2 cellular contexts compared by ENCODE assay signal in the genomic region with DNA sequence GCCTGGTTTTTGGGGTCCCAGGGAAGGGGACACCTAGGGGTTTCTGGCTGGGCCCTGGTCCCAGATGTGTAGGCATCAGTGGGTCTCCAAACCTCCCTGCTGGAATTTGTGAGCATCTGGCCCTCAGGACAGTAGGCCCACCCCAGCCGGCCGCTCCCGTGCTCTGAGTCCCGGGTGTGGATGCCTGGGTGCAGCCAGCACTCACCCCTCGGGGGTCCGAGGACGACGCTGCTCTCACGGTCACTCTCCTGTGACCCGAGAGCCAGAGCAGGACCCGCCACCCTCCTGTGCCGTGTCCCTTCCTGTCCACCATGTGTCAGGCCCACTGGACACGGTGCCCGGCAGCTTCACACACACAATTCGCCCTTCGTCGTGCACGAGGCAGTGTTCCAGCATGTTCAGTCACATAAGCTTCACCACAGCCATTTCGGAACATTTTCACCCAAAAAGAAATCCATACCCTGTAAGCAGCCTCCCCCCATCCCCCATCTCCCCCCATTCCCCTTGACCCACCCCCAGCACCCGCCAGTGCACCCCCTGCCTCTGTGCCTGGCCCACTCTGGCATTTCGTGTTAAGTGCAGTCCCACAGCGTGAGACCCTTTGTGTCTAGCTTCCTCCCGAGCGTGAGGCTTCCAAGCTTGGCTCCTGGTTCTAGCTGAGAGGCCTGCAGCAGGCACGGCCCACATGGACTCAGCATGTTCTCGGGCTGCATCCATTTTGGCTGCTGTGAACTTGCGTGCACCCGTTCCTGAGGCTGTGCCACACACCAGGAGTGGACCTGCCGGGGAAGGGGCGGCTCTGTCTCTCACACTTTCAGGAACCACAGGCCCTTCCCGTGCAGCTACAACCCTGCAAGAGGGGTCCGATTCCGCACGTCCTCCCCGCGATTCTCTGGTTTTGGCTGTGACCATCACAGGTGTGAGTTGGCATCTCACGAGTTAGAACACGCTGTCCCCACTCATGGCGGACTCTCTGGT.
TF ChIP-seq lines count a peak whose summit lies in the region.

No MANE protein-coding gene starts in this region.

TF ChIP-seq in HCT116, 20 proteins besides CTCF, POLR2A, EP300 and RAD21:
- TF ChIP-seq ZNF274 (IDR thresholded peaks at IDR 0.05; ENCODE audit: low read depth, low read length), result no peak
- TF ChIP-seq SIN3A (IDR thresholded peaks at IDR 0.05; ENCODE audit: low read depth), result no peak
- no peak for TF ChIP-seq SP1 (IDR thresholded peaks at IDR 0.05; ENCODE audit: low read depth)
- no peak for TF ChIP-seq JUND (IDR thresholded peaks at IDR 0.05)
- TF ChIP-seq ZFX (IDR thresholded peaks at IDR 0.05), result no peak
- TF ChIP-seq SRF (IDR thresholded peaks at IDR 0.05; ENCODE audit: low read depth), result no peak
- TF ChIP-seq EZH2 (IDR thresholded peaks at IDR 0.05), result no peak
- TF ChIP-seq, protein P1, sequence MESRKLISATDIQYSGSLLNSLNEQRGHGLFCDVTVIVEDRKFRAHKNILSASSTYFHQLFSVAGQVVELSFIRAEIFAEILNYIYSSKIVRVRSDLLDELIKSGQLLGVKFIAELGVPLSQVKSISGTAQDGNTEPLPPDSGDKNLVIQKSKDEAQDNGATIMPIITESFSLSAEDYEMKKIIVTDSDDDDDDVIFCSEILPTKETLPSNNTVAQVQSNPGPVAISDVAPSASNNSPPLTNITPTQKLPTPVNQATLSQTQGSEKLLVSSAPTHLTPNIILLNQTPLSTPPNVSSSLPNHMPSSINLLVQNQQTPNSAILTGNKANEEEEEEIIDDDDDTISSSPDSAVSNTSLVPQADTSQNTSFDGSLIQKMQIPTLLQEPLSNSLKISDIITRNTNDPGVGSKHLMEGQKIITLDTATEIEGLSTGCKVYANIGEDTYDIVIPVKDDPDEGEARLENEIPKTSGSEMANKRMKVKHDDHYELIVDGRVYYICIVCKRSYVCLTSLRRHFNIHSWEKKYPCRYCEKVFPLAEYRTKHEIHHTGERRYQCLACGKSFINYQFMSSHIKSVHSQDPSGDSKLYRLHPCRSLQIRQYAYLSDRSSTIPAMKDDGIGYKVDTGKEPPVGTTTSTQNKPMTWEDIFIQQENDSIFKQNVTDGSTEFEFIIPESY (IDR thresholded peaks at IDR 0.05; ENCODE audit: extremely low read depth, insufficient replicate concordance, low read length), result no peak
- no peak for TF ChIP-seq EZH2phosphoT487 (IDR thresholded peaks at IDR 0.05; ENCODE audit: borderline replicate concordance)
- TF ChIP-seq, protein P2, sequence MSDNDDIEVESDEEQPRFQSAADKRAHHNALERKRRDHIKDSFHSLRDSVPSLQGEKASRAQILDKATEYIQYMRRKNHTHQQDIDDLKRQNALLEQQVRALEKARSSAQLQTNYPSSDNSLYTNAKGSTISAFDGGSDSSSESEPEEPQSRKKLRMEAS (IDR thresholded peaks at IDR 0.05), result no peak
- no peak for TF ChIP-seq POLR2AphosphoS5 (IDR thresholded peaks at IDR 0.05; ENCODE audit: low read depth, low read length)

TF ChIP-seq in GM12891, 5 proteins besides CTCF, POLR2A, EP300 and RAD21:
- TF ChIP-seq SPI1 (IDR thresholded peaks at IDR 0.05; ENCODE audit: low read depth, low read length), result no peak
- TF ChIP-seq TAF1 (IDR thresholded peaks at IDR 0.05; ENCODE audit: low read depth, low read length), result no peak
- no peak for TF ChIP-seq POU2F2 (IDR thresholded peaks at IDR 0.05; ENCODE audit: low read depth, low read length)
- TF ChIP-seq POLR2AphosphoS5 (IDR thresholded peaks at IDR 0.05; ENCODE audit: low read depth, low read length), result no peak
- TF ChIP-seq PAX5 (IDR thresholded peaks at IDR 0.05; ENCODE audit: insufficient read depth, low read length, severe bottlenecking), result no peak
